ENCODE assay signal across 8 cellular contexts in genomic region chr16:1475552-1476114, GRCh38. TPM values are rescaled to one million over a fixed set of nuclear protein-coding genes. Genes with fewer than 3 reads are reported as not detected.
A peak's percentile ranks its signal among the peaks of the same experiment; 100 is the strongest.
DNase-seq lines count a peak whose midpoint lies in the region; ATAC-seq and TF ChIP-seq lines count a peak whose summit lies in the region.

No MANE protein-coding gene starts in this region.

- H3K27me3 ChIP-seq in BE2C (no peaks in the 10 kb centered on the region), dorsolateral prefrontal cortex (no peaks in the 10 kb centered on the region)

- H3K9me3 Mint-ChIP-seq in nephron progenitor cell, result peaks cover 31% of the 10 kb centered on the region

- no peaks in the 10 kb centered on the region; the same call in 1 of the 2 replicates for H3K9me3 ChIP-seq in BE2C
- no peaks in the 10 kb centered on the region for H3K9me3 ChIP-seq in KOPT-K1 (ENCODE audit: insufficient read depth, low read length, poor library complexity, severe bottlenecking)

- H3K4me3 ChIP-seq in BE2C (ENCODE audit: low read depth, low read length) (peak overlapping the region; percentile 81), dorsolateral prefrontal cortex (peak overlapping the region; percentile 68 to 100 (median 97))

- intact Hi-C loops in dorsolateral prefrontal cortex (cut with DNase I), result loop anchor here in 1 of 2 donors (1.0 to 2.0 kb wide), 2 partner anchors 18 to 55 kb away; partner anchors contain the start of genes TELO2 and UQCC4

- ATAC-seq in HG03442 (IDR thresholded peaks at IDR 0.05; ENCODE audit: unreplicated experiment) (no peak), HG03135 (IDR thresholded peaks at IDR 0.05; ENCODE audit: unreplicated experiment) (no peak)

- no peak overlapping the region for H3K27ac Mint-ChIP-seq in nephron progenitor cell

- H3K4me3 Mint-ChIP-seq in nephron progenitor cell, result peak overlapping the region; percentile 77

- H3K36me3 ChIP-seq in BE2C (no peaks in the 10 kb centered on the region), KOPT-K1 (ENCODE audit: insufficient read depth, low read length) (no peaks in the 10 kb centered on the region)

- peak overlapping the region; percentile 92 for H3K27ac ChIP-seq in KOPT-K1 (ENCODE audit: low read depth, low read length, poor library complexity, severe bottlenecking)
- H3K27ac ChIP-seq in dorsolateral prefrontal cortex, result peak overlapping the region in 57 of 59 donors; percentile 82 to 98 (median 93)

- TF ChIP-seq CTCF in BE2C (IDR thresholded peaks at IDR 0.05; ENCODE audit: low read depth, low read length), result no peak
- no peak for TF ChIP-seq CTCF in dorsolateral prefrontal cortex (IDR thresholded peaks at IDR 0.05 in 54 of 56, conservative IDR thresholded peaks at IDR 0.05 in 2 of 56; ENCODE audit: low read depth in 1 of 56, partially characterized antibody in 56 of 56)
- TF ChIP-seq CTCF in nephron progenitor cell (IDR thresholded peaks at IDR 0.05), result no peak

- H3K4me1 Mint-ChIP-seq in nephron progenitor cell, result peaks cover 35% of the 10 kb centered on the region

- no peaks in the 10 kb centered on the region for H3K4me1 ChIP-seq in BE2C

- no peak for DNase-seq in BE2C
- DNase-seq in dorsolateral prefrontal cortex, result no peak
- no peak for DNase-seq in nephron progenitor cell
- no peak for DNase-seq in nucleus accumbens (lab: John Stamatoyannopoulos, UW)
- no peak for DNase-seq in OCI-M2 (lab: John Stamatoyannopoulos, UW; ENCODE audit: unreplicated experiment)

- H3K36me3 Mint-ChIP-seq in nephron progenitor cell (ENCODE audit: low read depth), result peaks cover 8% of the 10 kb centered on the region

- H3K27me3 Mint-ChIP-seq in nephron progenitor cell (ENCODE audit: low read depth, poor library complexity), result peaks cover 9% of the 10 kb centered on the region

RNA-seq across cellular contexts. Expression of gene CLCN7, which starts 0.8 kb away (rescaled TPM):
- 139 TPM for polyA plus RNA-seq in BE2C (2012; ENCODE audit: insufficient read depth, insufficient read length, low read depth)
- total RNA-seq in dorsolateral prefrontal cortex, result 100 to 1,000 TPM in 99 of 120 experiments, 10 to 100 TPM in 21; 75.5 to 169 (median 114) TPM

RNA-seq across cellular contexts. Expression of gene PTX4, which starts 13.1 kb away (rescaled TPM):
- not detected for polyA plus RNA-seq in BE2C (2012; ENCODE audit: insufficient read depth, insufficient read length, low read depth)
- total RNA-seq in dorsolateral prefrontal cortex, result under 1 TPM in 21 of 120 experiments, not detected in 99; 0.29 to 0.85 (median 0.53) TPM

RNA-seq across cellular contexts. Expression of gene TELO2, which starts 17.5 kb away (rescaled TPM):
- polyA plus RNA-seq in BE2C (2012; ENCODE audit: insufficient read depth, insufficient read length, low read depth), result 110 TPM
- total RNA-seq in dorsolateral prefrontal cortex, result 10 to 100 TPM; 21.6 to 46.8 (median 31.5) TPM

RNA-seq across cellular contexts. Expression of gene CCDC154, which starts 31.3 kb away (rescaled TPM):
- 1.4 TPM for polyA plus RNA-seq in BE2C (2012; ENCODE audit: insufficient read depth, insufficient read length, low read depth)
- 10 to 100 TPM in 7 of 120 experiments, 1 to 10 TPM in 113; 1.0 to 15.2 (median 5.1) TPM for total RNA-seq in dorsolateral prefrontal cortex

RNA-seq across cellular contexts. Expression of gene PERCC1, which starts 44.8 kb away (rescaled TPM):
- polyA plus RNA-seq in BE2C (2012; ENCODE audit: insufficient read depth, insufficient read length, low read depth), result not detected
- under 1 TPM in 2 of 120 experiments, not detected in 118; 0.58 to 0.76 TPM for total RNA-seq in dorsolateral prefrontal cortex
